Comparison of ENCODE assay signal across 2 cellular contexts in genomic region chr5:14439087-14439841, GRCh38.
TF ChIP-seq lines count a peak whose summit lies in the region.

No MANE protein-coding gene starts in this region.

TF ChIP-seq in IMR-90, 13 proteins besides CTCF, POLR2A, EP300 and RAD21:
- TF ChIP-seq SMC3 (IDR thresholded peaks at IDR 0.05; ENCODE audit: low read depth, low read length) (no peak), FOS (IDR thresholded peaks at IDR 0.05; ENCODE audit: low read depth, low read length) (no peak)

TF ChIP-seq in GM12878, 131 proteins besides CTCF, POLR2A, EP300 and RAD21:
- no peak for TF ChIP-seq SKIL (IDR thresholded peaks at IDR 0.05; ENCODE audit: low read depth, poor library complexity, severe bottlenecking)
- no peak for TF ChIP-seq ZNF622 (IDR thresholded peaks at IDR 0.05)
- no peak for TF ChIP-seq CBX3 (IDR thresholded peaks at IDR 0.05; ENCODE audit: borderline replicate concordance, low read depth)
- TF ChIP-seq FOS (IDR thresholded peaks at IDR 0.05; ENCODE audit: borderline replicate concordance, extremely low read depth, insufficient read length), result no peak
- no peak for TF ChIP-seq PML (IDR thresholded peaks at IDR 0.05; ENCODE audit: low read length)
- TF ChIP-seq HDAC2 (IDR thresholded peaks at IDR 0.05), result no peak
- no peak for TF ChIP-seq ZNF384 (IDR thresholded peaks at IDR 0.05; ENCODE audit: borderline replicate concordance, low read depth, low read length)
- TF ChIP-seq, protein P1, sequence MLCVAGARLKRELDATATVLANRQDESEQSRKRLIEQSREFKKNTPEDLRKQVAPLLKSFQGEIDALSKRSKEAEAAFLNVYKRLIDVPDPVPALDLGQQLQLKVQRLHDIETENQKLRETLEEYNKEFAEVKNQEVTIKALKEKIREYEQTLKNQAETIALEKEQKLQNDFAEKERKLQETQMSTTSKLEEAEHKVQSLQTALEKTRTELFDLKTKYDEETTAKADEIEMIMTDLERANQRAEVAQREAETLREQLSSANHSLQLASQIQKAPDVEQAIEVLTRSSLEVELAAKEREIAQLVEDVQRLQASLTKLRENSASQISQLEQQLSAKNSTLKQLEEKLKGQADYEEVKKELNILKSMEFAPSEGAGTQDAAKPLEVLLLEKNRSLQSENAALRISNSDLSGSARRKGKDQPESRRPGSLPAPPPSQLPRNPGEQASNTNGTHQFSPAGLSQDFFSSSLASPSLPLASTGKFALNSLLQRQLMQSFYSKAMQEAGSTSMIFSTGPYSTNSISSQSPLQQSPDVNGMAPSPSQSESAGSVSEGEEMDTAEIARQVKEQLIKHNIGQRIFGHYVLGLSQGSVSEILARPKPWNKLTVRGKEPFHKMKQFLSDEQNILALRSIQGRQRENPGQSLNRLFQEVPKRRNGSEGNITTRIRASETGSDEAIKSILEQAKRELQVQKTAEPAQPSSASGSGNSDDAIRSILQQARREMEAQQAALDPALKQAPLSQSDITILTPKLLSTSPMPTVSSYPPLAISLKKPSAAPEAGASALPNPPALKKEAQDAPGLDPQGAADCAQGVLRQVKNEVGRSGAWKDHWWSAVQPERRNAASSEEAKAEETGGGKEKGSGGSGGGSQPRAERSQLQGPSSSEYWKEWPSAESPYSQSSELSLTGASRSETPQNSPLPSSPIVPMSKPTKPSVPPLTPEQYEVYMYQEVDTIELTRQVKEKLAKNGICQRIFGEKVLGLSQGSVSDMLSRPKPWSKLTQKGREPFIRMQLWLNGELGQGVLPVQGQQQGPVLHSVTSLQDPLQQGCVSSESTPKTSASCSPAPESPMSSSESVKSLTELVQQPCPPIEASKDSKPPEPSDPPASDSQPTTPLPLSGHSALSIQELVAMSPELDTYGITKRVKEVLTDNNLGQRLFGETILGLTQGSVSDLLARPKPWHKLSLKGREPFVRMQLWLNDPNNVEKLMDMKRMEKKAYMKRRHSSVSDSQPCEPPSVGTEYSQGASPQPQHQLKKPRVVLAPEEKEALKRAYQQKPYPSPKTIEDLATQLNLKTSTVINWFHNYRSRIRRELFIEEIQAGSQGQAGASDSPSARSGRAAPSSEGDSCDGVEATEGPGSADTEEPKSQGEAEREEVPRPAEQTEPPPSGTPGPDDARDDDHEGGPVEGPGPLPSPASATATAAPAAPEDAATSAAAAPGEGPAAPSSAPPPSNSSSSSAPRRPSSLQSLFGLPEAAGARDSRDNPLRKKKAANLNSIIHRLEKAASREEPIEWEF (IDR thresholded peaks at IDR 0.05; ENCODE audit: insufficient replicate concordance, low read depth, low read length), result no peak
- TF ChIP-seq LARP7 (IDR thresholded peaks at IDR 0.05), result no peak
- no peak for TF ChIP-seq JUNB (IDR thresholded peaks at IDR 0.05)
- TF ChIP-seq, protein P2, sequence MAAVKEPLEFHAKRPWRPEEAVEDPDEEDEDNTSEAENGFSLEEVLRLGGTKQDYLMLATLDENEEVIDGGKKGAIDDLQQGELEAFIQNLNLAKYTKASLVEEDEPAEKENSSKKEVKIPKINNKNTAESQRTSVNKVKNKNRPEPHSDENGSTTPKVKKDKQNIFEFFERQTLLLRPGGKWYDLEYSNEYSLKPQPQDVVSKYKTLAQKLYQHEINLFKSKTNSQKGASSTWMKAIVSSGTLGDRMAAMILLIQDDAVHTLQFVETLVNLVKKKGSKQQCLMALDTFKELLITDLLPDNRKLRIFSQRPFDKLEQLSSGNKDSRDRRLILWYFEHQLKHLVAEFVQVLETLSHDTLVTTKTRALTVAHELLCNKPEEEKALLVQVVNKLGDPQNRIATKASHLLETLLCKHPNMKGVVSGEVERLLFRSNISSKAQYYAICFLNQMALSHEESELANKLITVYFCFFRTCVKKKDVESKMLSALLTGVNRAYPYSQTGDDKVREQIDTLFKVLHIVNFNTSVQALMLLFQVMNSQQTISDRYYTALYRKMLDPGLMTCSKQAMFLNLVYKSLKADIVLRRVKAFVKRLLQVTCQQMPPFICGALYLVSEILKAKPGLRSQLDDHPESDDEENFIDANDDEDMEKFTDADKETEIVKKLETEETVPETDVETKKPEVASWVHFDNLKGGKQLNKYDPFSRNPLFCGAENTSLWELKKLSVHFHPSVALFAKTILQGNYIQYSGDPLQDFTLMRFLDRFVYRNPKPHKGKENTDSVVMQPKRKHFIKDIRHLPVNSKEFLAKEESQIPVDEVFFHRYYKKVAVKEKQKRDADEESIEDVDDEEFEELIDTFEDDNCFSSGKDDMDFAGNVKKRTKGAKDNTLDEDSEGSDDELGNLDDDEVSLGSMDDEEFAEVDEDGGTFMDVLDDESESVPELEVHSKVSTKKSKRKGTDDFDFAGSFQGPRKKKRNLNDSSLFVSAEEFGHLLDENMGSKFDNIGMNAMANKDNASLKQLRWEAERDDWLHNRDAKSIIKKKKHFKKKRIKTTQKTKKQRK (IDR thresholded peaks at IDR 0.05; ENCODE audit: low read depth, low read length), result no peak
- TF ChIP-seq RFX5 (IDR thresholded peaks at IDR 0.05; ENCODE audit: low read depth, low read length), result no peak
- no peak for TF ChIP-seq GATAD2B (conservative IDR thresholded peaks at IDR 0.05; ENCODE audit: low read depth)
- no peak for TF ChIP-seq POLR2AphosphoS5 (IDR thresholded peaks at IDR 0.05; ENCODE audit: low read length)
- no peak for TF ChIP-seq SIN3A (IDR thresholded peaks at IDR 0.05; ENCODE audit: low read depth, low read length)
- TF ChIP-seq, protein P3, sequence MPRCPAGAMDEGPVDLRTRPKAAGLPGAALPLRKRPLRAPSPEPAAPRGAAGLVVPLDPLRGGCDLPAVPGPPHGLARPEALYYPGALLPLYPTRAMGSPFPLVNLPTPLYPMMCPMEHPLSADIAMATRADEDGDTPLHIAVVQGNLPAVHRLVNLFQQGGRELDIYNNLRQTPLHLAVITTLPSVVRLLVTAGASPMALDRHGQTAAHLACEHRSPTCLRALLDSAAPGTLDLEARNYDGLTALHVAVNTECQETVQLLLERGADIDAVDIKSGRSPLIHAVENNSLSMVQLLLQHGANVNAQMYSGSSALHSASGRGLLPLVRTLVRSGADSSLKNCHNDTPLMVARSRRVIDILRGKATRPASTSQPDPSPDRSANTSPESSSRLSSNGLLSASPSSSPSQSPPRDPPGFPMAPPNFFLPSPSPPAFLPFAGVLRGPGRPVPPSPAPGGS (IDR thresholded peaks at IDR 0.05; ENCODE audit: borderline replicate concordance, insufficient read depth, low read depth, low read length, poor library complexity, severe bottlenecking), result no peak
- no peak for TF ChIP-seq RAD51 (IDR thresholded peaks at IDR 0.05)
- TF ChIP-seq EZH2 (IDR thresholded peaks at IDR 0.05; ENCODE audit: borderline replicate concordance, control insufficient read depth, low read depth, low read length), result no peak
- no peak for TF ChIP-seq MEF2B (IDR thresholded peaks at IDR 0.05; ENCODE audit: partially characterized antibody, poor library complexity, severe bottlenecking)
- no peak for TF ChIP-seq STAT3 (IDR thresholded peaks at IDR 0.05; ENCODE audit: low read depth, low read length)
TF ChIP-seq in GM12878: peak in this region for 0.
